ENCODE assay signal across 8 cellular contexts in genomic region chr13:110713642-110713952, GRCh38.
DNase-seq lines count a peak whose midpoint lies in the region; ATAC-seq and TF ChIP-seq lines count a peak whose summit lies in the region.

ING1 (plus strand) TSS chr13:110713700; CDS start chr13:110714150, 450 bp downstream.

- peak within 1 kb of the TSS; percentile 90 for H3K4me3 ChIP-seq in LNCaP clone FGC (ENCODE audit: low read depth, low read length)
- H3K4me3 ChIP-seq in duodenal mucosa (ENCODE audit: low read depth in 1 of 2, low read length in 2 of 2) = peak within 1 kb of the TSS; percentile 93 to 94

- peaks cover under 1% of the 10 kb centered on the region for H3K36me3 Mint-ChIP-seq in nephron progenitor cell (ENCODE audit: low read depth)

- no peak for ATAC-seq in GM19463 (IDR thresholded peaks at IDR 0.05; ENCODE audit: unreplicated experiment)

- no peaks in the 10 kb centered on the region for H3K27me3 ChIP-seq in duodenal mucosa (ENCODE audit: control insufficient read depth in 1 of 2, insufficient read depth in 2 of 2, low read length in 2 of 2)

- H3K36me3 ChIP-seq in duodenal mucosa (ENCODE audit: control insufficient read depth in 1 of 2, insufficient read depth in 2 of 2, low read length in 2 of 2) = no peaks in the 10 kb centered on the region

- H3K27ac ChIP-seq in C4-2B (peak within 1 kb of the TSS; percentile 92), duodenal mucosa (ENCODE audit: low read depth, low read length) (peak within 1 kb of the TSS; percentile 100)

- peaks cover 32% of the 10 kb centered on the region for H3K4me1 Mint-ChIP-seq in nephron progenitor cell

- H3K4me1 ChIP-seq in duodenal mucosa (ENCODE audit: control insufficient read depth in 1 of 2, insufficient read depth in 2 of 2, low read length in 2 of 2) = peaks cover 10 to 15% of the 10 kb centered on the region in 2 donors

- no peaks in the 10 kb centered on the region for H3K9me3 ChIP-seq in duodenal mucosa (ENCODE audit: control insufficient read depth in 1 of 2, low read length in 2 of 2)

- peaks cover 10% of the 10 kb centered on the region for H3K9me3 Mint-ChIP-seq in nephron progenitor cell

- peak within 1 kb of the TSS; percentile 80 to 98 for H3K9ac ChIP-seq in duodenal mucosa (ENCODE audit: low read depth in 1 of 2, low read length in 2 of 2)

- peak within 1 kb of the TSS; percentile 98 for H3K4me3 Mint-ChIP-seq in nephron progenitor cell

- DNase-seq in LNCaP clone FGC (ENCODE audit: low read depth) (no peak), nephron progenitor cell (no peak), NCI-H2171 treated with DMSO at 0.1 percent for 48 hours (lab: John Stamatoyannopoulos, UW) (no peak)
- DNase-seq in stimulated activated CD4-positive, alpha-beta T cell treated with anti-CD3 and anti-CD28 coated beads, Interleukin-4, amount 100 ng/mL, for 4 hours = no peak
- no peak for DNase-seq in effector CD4-positive, alpha-beta T cell

- TF ChIP-seq CTCF in C4-2B (conservative IDR thresholded peaks at IDR 0.05) (no peak), LNCaP clone FGC (IDR thresholded peaks at IDR 0.05; ENCODE audit: control insufficient read depth, extremely low read depth, insufficient read depth) (no peak), nephron progenitor cell (IDR thresholded peaks at IDR 0.05) (no peak)

- H3K27me3 Mint-ChIP-seq in nephron progenitor cell (ENCODE audit: low read depth, poor library complexity) = no peaks in the 10 kb centered on the region

- H3K27ac Mint-ChIP-seq in nephron progenitor cell = peak within 1 kb of the TSS; percentile 99
